ENCODE assay signal across 10 cellular contexts in genomic region chr11:65060913-65061408, GRCh38. TPM values are rescaled to one million over a fixed set of nuclear protein-coding genes. Genes with fewer than 3 reads are reported as not detected.
A peak's percentile ranks its signal among the peaks of the same experiment; 100 is the strongest.
DNase-seq lines count a peak whose midpoint lies in the region; ATAC-seq and TF ChIP-seq lines count a peak whose summit lies in the region.
"Had no signal": no experiment of that assay in that cellular context is flagged by ENCODE, and none has a peak within 500 bp of the region (broad histone marks: within the 10 kb centered on the region; RNA-seq: fewer than 3 reads in every experiment).

No MANE protein-coding gene starts in this region.

- H3K27me3 Mint-ChIP-seq in activated CD8-positive, alpha-beta memory T cell treated with anti-CD3 and anti-CD28 coated beads, Interleukin-2, amount 10 ng/mL, durations not matched to agents 7 days and 5 days = no peaks in the 10 kb centered on the region
- H3K27me3 Mint-ChIP-seq: CD4-positive, alpha-beta T cell; stimulated activated naive B cell treated with anti-CD40 and anti-IgM and Interleukin-4, amounts not matched to agents 10 μg/mL and 1 μg/mL and 100 μg/mL, for 72 hours had no signal

- dilution Hi-C loops in mammary epithelial cell (cut with HindIII; ENCODE audit: low sequenced_read_pairs) = no loop called here

- H3K27ac ChIP-seq in mammary epithelial cell (ENCODE audit: insufficient read depth, low read depth, low read length) = no peak overlapping the region
- H3K27ac ChIP-seq: heart left ventricle had no signal

- H3K4me1 Mint-ChIP-seq in activated CD8-positive, alpha-beta memory T cell treated with anti-CD3 and anti-CD28 coated beads, Interleukin-2, amount 10 ng/mL, durations not matched to agents 7 days and 5 days = peaks cover 12% of the 10 kb centered on the region
- peaks cover 6% of the 10 kb centered on the region for H3K4me1 Mint-ChIP-seq in stimulated activated effector memory CD8-positive, alpha-beta T cell treated with anti-CD3 and anti-CD28 coated beads, Interleukin-12 subunit alpha, Interleukin-12 subunit beta, amount 100 ng/mL, for 72 hours

- in situ Hi-C loops in mammary epithelial cell (cut with MboI; ENCODE audit: low sequenced_read_pairs in 2 of 2) = no loop called here
- in situ Hi-C loops in KBM-7 (cut with MboI; ENCODE audit: low pct_unique_long_range_greater_than_20kb, low sequenced_read_pairs) = no loop called here

- H3K4me3 ChIP-seq in mammary epithelial cell (replicated peaks in 1 of 3; ENCODE audit: insufficient read depth in 1 of 3, low read depth in 2 of 3, low read length in 3 of 3) = no peak overlapping the region
- H3K4me3 ChIP-seq: heart left ventricle had no signal

- DNase-seq in activated CD8-positive, alpha-beta memory T cell treated with anti-CD3 and anti-CD28 coated beads, Interleukin-2, amount 10 ng/mL, durations not matched to agents 7 days and 5 days = no peak
- no peak for DNase-seq in activated CD8-positive, alpha-beta memory T cell treated with anti-CD3 and anti-CD28 coated beads for 24 hours
- peak; percentile 8 for DNase-seq in mammary epithelial cell
- DNase-seq in stimulated activated effector memory CD8-positive, alpha-beta T cell treated with anti-CD3 and anti-CD28 coated beads, Interleukin-12 subunit alpha, Interleukin-12 subunit beta, amount 100 ng/mL, for 72 hours (ENCODE audit: low spot score in 2 of 2) = no peak
- DNase-seq in KBM-7 = no peak
- DNase-seq: activated T-cell treated with anti-CD3 and anti-CD28 coated beads, Interleukin-2, amount 50 U/mL, for 72 hours; heart left ventricle; stimulated activated naive B cell treated with anti-CD40 and anti-IgM and Interleukin-4, amounts not matched to agents 10 μg/mL and 1 μg/mL and 100 μg/mL, for 72 hours had no signal

- no peaks in the 10 kb centered on the region for H4K20me1 ChIP-seq in mammary epithelial cell (ENCODE audit: insufficient read depth, low read length)

- H3K4me3 Mint-ChIP-seq in activated CD8-positive, alpha-beta memory T cell treated with anti-CD3 and anti-CD28 coated beads, Interleukin-2, amount 10 ng/mL, durations not matched to agents 7 days and 5 days = no peak overlapping the region
- no peak overlapping the region for H3K4me3 Mint-ChIP-seq in stimulated activated effector memory CD8-positive, alpha-beta T cell treated with anti-CD3 and anti-CD28 coated beads, Interleukin-12 subunit alpha, Interleukin-12 subunit beta, amount 100 ng/mL, for 72 hours
- H3K4me3 Mint-ChIP-seq: activated T-cell treated with anti-CD3 and anti-CD28 coated beads, Interleukin-2, amount 50 U/mL, for 72 hours; CD4-positive, alpha-beta T cell; stimulated activated naive B cell treated with anti-CD40 and anti-IgM and Interleukin-4, amounts not matched to agents 10 μg/mL and 1 μg/mL and 100 μg/mL, for 72 hours had no signal

- CTCF ChIA-PET in activated CD8-positive, alpha-beta memory T cell treated with anti-CD3 and anti-CD28 coated beads, Interleukin-2, amount 10 ng/mL, durations not matched to agents 7 days and 5 days (lab: Charles Lee) = no interaction called here
- CTCF ChIA-PET in mammary epithelial cell (lab: Charles Lee; ENCODE audit: low non-redundant PET) = interaction anchor here (0.7 kb wide), 1 partner anchor 213 kb away, joined by 18 read pairs; no protein-coding TSS in a partner anchor

- TF ChIP-seq CTCF in mammary epithelial cell (conservative IDR thresholded peaks at IDR 0.05 in 1 of 2, IDR thresholded peaks at IDR 0.05 in 1 of 2; ENCODE audit: extremely low read depth in 1 of 2, insufficient read depth in 1 of 2, low read depth in 1 of 2, low read length in 2 of 2) = no peak

- no peaks in the 10 kb centered on the region for H3K27me3 ChIP-seq in mammary epithelial cell (ENCODE audit: insufficient read depth, low read length)
- H3K27me3 ChIP-seq: heart left ventricle had no signal

- no peaks in the 10 kb centered on the region for H3K36me3 ChIP-seq in mammary epithelial cell (ENCODE audit: insufficient read depth, low read length)
- H3K36me3 ChIP-seq: heart left ventricle had no signal

- intact Hi-C loops in mammary epithelial cell (cut with micrococcal nuclease) = no loop called here

- no peaks in the 10 kb centered on the region for H3K36me3 Mint-ChIP-seq in activated CD8-positive, alpha-beta memory T cell treated with anti-CD3 and anti-CD28 coated beads, Interleukin-2, amount 10 ng/mL, durations not matched to agents 7 days and 5 days
- H3K36me3 Mint-ChIP-seq in stimulated activated effector memory CD8-positive, alpha-beta T cell treated with anti-CD3 and anti-CD28 coated beads, Interleukin-12 subunit alpha, Interleukin-12 subunit beta, amount 100 ng/mL, for 72 hours = no peaks in the 10 kb centered on the region
- H3K36me3 Mint-ChIP-seq: stimulated activated naive B cell treated with anti-CD40 and anti-IgM and Interleukin-4, amounts not matched to agents 10 μg/mL and 1 μg/mL and 100 μg/mL, for 72 hours had no signal

- no TSS peak for BruUV-seq in mammary epithelial cell (replicated peaks; lab: Mats Ljungman, UMichigan)

- H3K9me3 ChIP-seq in mammary epithelial cell (replicated peaks; ENCODE audit: insufficient read depth, low read length) = no peaks in the 10 kb centered on the region
- H3K9me3 ChIP-seq: heart left ventricle had no signal

- H3K4me1 ChIP-seq in mammary epithelial cell (ENCODE audit: insufficient read depth, low read length) = no peaks in the 10 kb centered on the region
- H3K4me1 ChIP-seq: heart left ventricle had no signal

- H3K4me2 ChIP-seq in mammary epithelial cell (ENCODE audit: insufficient read depth, low read depth, low read length) = no peak overlapping the region

- H3K9me3 Mint-ChIP-seq in activated CD8-positive, alpha-beta memory T cell treated with anti-CD3 and anti-CD28 coated beads, Interleukin-2, amount 10 ng/mL, durations not matched to agents 7 days and 5 days (ENCODE audit: low read depth) = no peaks in the 10 kb centered on the region
- H3K9me3 Mint-ChIP-seq in stimulated activated effector memory CD8-positive, alpha-beta T cell treated with anti-CD3 and anti-CD28 coated beads, Interleukin-12 subunit alpha, Interleukin-12 subunit beta, amount 100 ng/mL, for 72 hours = no peaks in the 10 kb centered on the region
- H3K9me3 Mint-ChIP-seq: activated T-cell treated with anti-CD3 and anti-CD28 coated beads, Interleukin-2, amount 50 U/mL, for 72 hours; CD4-positive, alpha-beta T cell; stimulated activated naive B cell treated with anti-CD40 and anti-IgM and Interleukin-4, amounts not matched to agents 10 μg/mL and 1 μg/mL and 100 μg/mL, for 72 hours had no signal

- ATAC-seq in activated CD8-positive, alpha-beta memory T cell treated with anti-CD3 and anti-CD28 coated beads, Interleukin-2, amount 10 ng/mL, durations not matched to agents 7 days and 5 days = peak; percentile 43
- peak; percentile 45 for ATAC-seq in stimulated activated effector memory CD8-positive, alpha-beta T cell treated with anti-CD3 and anti-CD28 coated beads, Interleukin-12 subunit alpha, Interleukin-12 subunit beta, amount 100 ng/mL, for 72 hours
- no peak for ATAC-seq in HG02798 (IDR thresholded peaks at IDR 0.05; ENCODE audit: poor library complexity, unreplicated experiment)
- ATAC-seq: activated T-cell treated with anti-CD3 and anti-CD28 coated beads, Interleukin-2, amount 50 U/mL, for 72 hours had no signal

- H3K9ac ChIP-seq in mammary epithelial cell (ENCODE audit: insufficient read depth, low read length) = no peak overlapping the region

- 90% methylated on average over 9 of the region's 9 CpGs for WGBS in mammary epithelial cell (ENCODE audit: low coverage, missing lambda C conversion rate)

- no peak overlapping the region for H3K27ac Mint-ChIP-seq in activated CD8-positive, alpha-beta memory T cell treated with anti-CD3 and anti-CD28 coated beads, Interleukin-2, amount 10 ng/mL, durations not matched to agents 7 days and 5 days
- no peak overlapping the region for H3K27ac Mint-ChIP-seq in stimulated activated effector memory CD8-positive, alpha-beta T cell treated with anti-CD3 and anti-CD28 coated beads, Interleukin-12 subunit alpha, Interleukin-12 subunit beta, amount 100 ng/mL, for 72 hours
- H3K27ac Mint-ChIP-seq: activated T-cell treated with anti-CD3 and anti-CD28 coated beads, Interleukin-2, amount 50 U/mL, for 72 hours; CD4-positive, alpha-beta T cell; stimulated activated naive B cell treated with anti-CD40 and anti-IgM and Interleukin-4, amounts not matched to agents 10 μg/mL and 1 μg/mL and 100 μg/mL, for 72 hours had no signal

- H3K79me2 ChIP-seq in mammary epithelial cell (ENCODE audit: insufficient read depth, low read length) = no peaks in the 10 kb centered on the region

- H2AFZ ChIP-seq in mammary epithelial cell (ENCODE audit: low read depth, low read length) = no peak overlapping the region

RNA-seq across cellular contexts. Expression of gene NAALADL1, which starts 2.6 kb away (rescaled TPM):
- 10 to 100 TPM; 14.8 to 15.3 TPM for total RNA-seq in activated CD8-positive, alpha-beta memory T cell treated with anti-CD3 and anti-CD28 coated beads, Interleukin-2, amount 10 ng/mL, durations not matched to agents 7 days and 5 days
- 10 to 100 TPM in 1 of 2 donors, not detected in 1; 15.5 TPM for total RNA-seq in mammary epithelial cell
- 1.3 TPM for polyA plus RNA-seq in mammary epithelial cell
- not detected for polyA minus RNA-seq in mammary epithelial cell

RNA-seq across cellular contexts. Expression of gene SAC3D1, which starts 20.0 kb away (rescaled TPM):
- 10 to 100 TPM; 24.3 to 27.2 TPM for total RNA-seq in activated CD8-positive, alpha-beta memory T cell treated with anti-CD3 and anti-CD28 coated beads, Interleukin-2, amount 10 ng/mL, durations not matched to agents 7 days and 5 days
- 10 to 100 TPM; 13.2 to 25.1 TPM for total RNA-seq in mammary epithelial cell
- 24.8 TPM for polyA plus RNA-seq in mammary epithelial cell
- 7.3 TPM for polyA minus RNA-seq in mammary epithelial cell

RNA-seq across cellular contexts. Expression of gene CDCA5, which starts 22.9 kb away (rescaled TPM):
- total RNA-seq in activated CD8-positive, alpha-beta memory T cell treated with anti-CD3 and anti-CD28 coated beads, Interleukin-2, amount 10 ng/mL, durations not matched to agents 7 days and 5 days = 100 to 1,000 TPM; 128 to 147 TPM
- 10 to 100 TPM in 1 of 2 donors, 1 to 10 TPM in 1; 2.2 to 34.6 TPM for total RNA-seq in mammary epithelial cell
- polyA plus RNA-seq in mammary epithelial cell = 29.3 TPM
- polyA minus RNA-seq in mammary epithelial cell = 41.4 TPM

RNA-seq across cellular contexts. Expression of gene ZFPL1, which starts 23.1 kb away (rescaled TPM):
- 10 to 100 TPM; 28.3 to 32.4 TPM for total RNA-seq in activated CD8-positive, alpha-beta memory T cell treated with anti-CD3 and anti-CD28 coated beads, Interleukin-2, amount 10 ng/mL, durations not matched to agents 7 days and 5 days
- total RNA-seq in mammary epithelial cell = 10 to 100 TPM; 38.0 to 40.0 TPM
- polyA plus RNA-seq in mammary epithelial cell = 29.1 TPM
- 22.5 TPM for polyA minus RNA-seq in mammary epithelial cell

RNA-seq across cellular contexts. Expression of gene SNX15, which starts 33.7 kb away (rescaled TPM):
- total RNA-seq in activated CD8-positive, alpha-beta memory T cell treated with anti-CD3 and anti-CD28 coated beads, Interleukin-2, amount 10 ng/mL, durations not matched to agents 7 days and 5 days = 10 to 100 TPM; 18.9 to 29.2 TPM
- total RNA-seq in mammary epithelial cell = 10 to 100 TPM; 12.3 to 19.7 TPM
- polyA plus RNA-seq in mammary epithelial cell = 12.7 TPM
- 6.7 TPM for polyA minus RNA-seq in mammary epithelial cell
